In the genomic region with DNA sequence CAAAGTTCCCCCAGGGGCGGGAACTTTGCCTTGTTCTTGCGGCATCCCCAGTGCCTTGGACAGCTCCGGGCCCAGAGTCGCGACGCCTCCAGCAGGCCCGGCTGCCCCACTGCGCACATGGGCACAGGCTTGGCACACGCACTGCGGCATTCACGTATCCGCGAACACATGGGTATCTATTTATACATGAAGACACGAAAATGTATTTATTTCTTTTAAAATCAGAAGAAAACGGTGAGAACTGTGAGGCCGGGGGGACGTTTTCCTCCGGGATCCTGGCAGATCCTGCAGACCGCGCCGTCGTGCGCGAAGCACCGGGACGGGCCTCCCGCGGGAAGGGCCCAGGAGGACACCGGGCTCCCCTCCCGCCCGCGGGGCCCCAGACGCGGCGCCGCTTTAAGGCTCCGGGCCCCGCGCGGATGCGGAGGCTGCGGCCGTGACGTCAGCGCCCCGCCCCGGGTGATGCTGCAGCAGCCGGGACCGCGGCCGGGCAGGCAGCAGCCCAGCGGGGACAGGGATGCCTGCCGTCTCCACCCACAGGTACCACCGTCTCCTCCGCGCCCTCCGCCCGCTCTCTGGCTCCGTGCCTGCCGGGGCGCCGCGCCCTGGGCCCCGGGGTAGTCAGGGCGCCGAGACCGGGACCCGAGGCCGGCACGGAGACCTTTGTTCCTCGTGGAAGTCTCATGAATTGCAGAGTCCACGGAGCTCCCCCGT, we compare ENCODE assay signal across 8 cellular contexts. TPM values are rescaled to one million over a fixed set of nuclear protein-coding genes. Genes with fewer than 3 reads are reported as not detected.
DNase-seq lines count a peak whose midpoint lies in the region; ATAC-seq and TF ChIP-seq lines count a peak whose summit lies in the region.

A gene (plus strand): TSS at position 468 of the 714 bp plus-strand sequence. CDS start 6,216 bp downstream, outside the sequence.

- H3K9me3 Mint-ChIP-seq in nephron = peaks cover 3% of the 10 kb centered on the region
- H3K9me3 Mint-ChIP-seq in stimulated activated memory B cell treated with anti-CD40 and anti-IgM and Interleukin-4, amounts not matched to agents 10 μg/mL and 1 μg/mL and 100 μg/mL, for 72 hours = peaks cover 5% of the 10 kb centered on the region

- peaks cover 18% of the 10 kb centered on the region for H3K4me1 Mint-ChIP-seq in nephron
- peaks cover 21% of the 10 kb centered on the region for H3K4me1 Mint-ChIP-seq in stimulated activated memory B cell treated with anti-CD40 and anti-IgM and Interleukin-4, amounts not matched to agents 10 μg/mL and 1 μg/mL and 100 μg/mL, for 72 hours

- DNase-seq in AG09319 (ENCODE audit: extremely low read depth, low read depth) = no peak
- DNase-seq in HCEC 1CT = peak; percentile 56
- peak; percentile 75 for DNase-seq in activated T-helper 9 cell treated with anti-CD3 and anti-CD28 coated beads, Interleukin-2, amount 50 U/mL, for 16 hours (ENCODE audit: low read depth)
- peak; percentile 70 for DNase-seq in fibroblast of pulmonary artery (ENCODE audit: low read depth)

- peak within 1 kb of the TSS; percentile 85 to 89 (median 89) for H3K4me3 Mint-ChIP-seq in nephron
- H3K4me3 Mint-ChIP-seq in stimulated activated memory B cell treated with anti-CD40 and anti-IgM and Interleukin-4, amounts not matched to agents 10 μg/mL and 1 μg/mL and 100 μg/mL, for 72 hours = peak within 1 kb of the TSS; percentile 77

- peak within 1 kb of the TSS; percentile 60 for H3K4me3 ChIP-seq in fibroblast of pulmonary artery (replicated peaks; ENCODE audit: low read depth, low read length)

- peak; percentile 87 for ATAC-seq in stimulated activated memory B cell treated with anti-CD40 and anti-IgM and Interleukin-4, amounts not matched to agents 10 μg/mL and 1 μg/mL and 100 μg/mL, for 72 hours
- ATAC-seq in HG03457 (IDR thresholded peaks at IDR 0.05; ENCODE audit: unreplicated experiment) = no peak

- TF ChIP-seq CTCF in AG09319 (IDR thresholded peaks at IDR 0.05; ENCODE audit: low read depth, low read length) (peak; percentile 1; the same call in 1 of the 2 replicates), fibroblast of pulmonary artery (IDR thresholded peaks at IDR 0.05; ENCODE audit: low read length, missing control alignments) (no peak), nephron (IDR thresholded peaks at IDR 0.05; ENCODE audit: unreplicated experiment in 3 of 3) (no peak)

- H3K36me3 Mint-ChIP-seq in nephron (ENCODE audit: low read depth) = no peaks in the 10 kb centered on the region
- H3K36me3 Mint-ChIP-seq in stimulated activated memory B cell treated with anti-CD40 and anti-IgM and Interleukin-4, amounts not matched to agents 10 μg/mL and 1 μg/mL and 100 μg/mL, for 72 hours = no peaks in the 10 kb centered on the region

- peak within 1 kb of the TSS in 1 of 3 experiments; percentile 51 for H3K27ac Mint-ChIP-seq in nephron
- no peak within 1 kb of the TSS for H3K27ac Mint-ChIP-seq in stimulated activated memory B cell treated with anti-CD40 and anti-IgM and Interleukin-4, amounts not matched to agents 10 μg/mL and 1 μg/mL and 100 μg/mL, for 72 hours

- H3K27me3 Mint-ChIP-seq in nephron (ENCODE audit: low read depth) = peaks cover 59% of the 10 kb centered on the region
- H3K27me3 Mint-ChIP-seq in stimulated activated memory B cell treated with anti-CD40 and anti-IgM and Interleukin-4, amounts not matched to agents 10 μg/mL and 1 μg/mL and 100 μg/mL, for 72 hours = peaks cover 52% of the 10 kb centered on the region

TF ChIP-seq in PFSK-1, 5 proteins besides CTCF, POLR2A, EP300 and RAD21:
- no peak for TF ChIP-seq SIN3A (IDR thresholded peaks at IDR 0.05; ENCODE audit: borderline replicate concordance, insufficient read depth, low read length)
- TF ChIP-seq, protein P1, sequence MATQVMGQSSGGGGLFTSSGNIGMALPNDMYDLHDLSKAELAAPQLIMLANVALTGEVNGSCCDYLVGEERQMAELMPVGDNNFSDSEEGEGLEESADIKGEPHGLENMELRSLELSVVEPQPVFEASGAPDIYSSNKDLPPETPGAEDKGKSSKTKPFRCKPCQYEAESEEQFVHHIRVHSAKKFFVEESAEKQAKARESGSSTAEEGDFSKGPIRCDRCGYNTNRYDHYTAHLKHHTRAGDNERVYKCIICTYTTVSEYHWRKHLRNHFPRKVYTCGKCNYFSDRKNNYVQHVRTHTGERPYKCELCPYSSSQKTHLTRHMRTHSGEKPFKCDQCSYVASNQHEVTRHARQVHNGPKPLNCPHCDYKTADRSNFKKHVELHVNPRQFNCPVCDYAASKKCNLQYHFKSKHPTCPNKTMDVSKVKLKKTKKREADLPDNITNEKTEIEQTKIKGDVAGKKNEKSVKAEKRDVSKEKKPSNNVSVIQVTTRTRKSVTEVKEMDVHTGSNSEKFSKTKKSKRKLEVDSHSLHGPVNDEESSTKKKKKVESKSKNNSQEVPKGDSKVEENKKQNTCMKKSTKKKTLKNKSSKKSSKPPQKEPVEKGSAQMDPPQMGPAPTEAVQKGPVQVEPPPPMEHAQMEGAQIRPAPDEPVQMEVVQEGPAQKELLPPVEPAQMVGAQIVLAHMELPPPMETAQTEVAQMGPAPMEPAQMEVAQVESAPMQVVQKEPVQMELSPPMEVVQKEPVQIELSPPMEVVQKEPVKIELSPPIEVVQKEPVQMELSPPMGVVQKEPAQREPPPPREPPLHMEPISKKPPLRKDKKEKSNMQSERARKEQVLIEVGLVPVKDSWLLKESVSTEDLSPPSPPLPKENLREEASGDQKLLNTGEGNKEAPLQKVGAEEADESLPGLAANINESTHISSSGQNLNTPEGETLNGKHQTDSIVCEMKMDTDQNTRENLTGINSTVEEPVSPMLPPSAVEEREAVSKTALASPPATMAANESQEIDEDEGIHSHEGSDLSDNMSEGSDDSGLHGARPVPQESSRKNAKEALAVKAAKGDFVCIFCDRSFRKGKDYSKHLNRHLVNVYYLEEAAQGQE (IDR thresholded peaks at IDR 0.05; ENCODE audit: insufficient read depth in 1 of 2, low read depth in 2 of 2, low read length in 2 of 2) = peak; percentile 17 to 68; a peak in 2 of 4 replicates
- no peak for TF ChIP-seq TAF1 (IDR thresholded peaks at IDR 0.05; ENCODE audit: borderline replicate concordance, insufficient read depth, low read length)
- peak; percentile 47 for TF ChIP-seq FOXP2 (optimal IDR thresholded peaks at IDR 0.05; ENCODE audit: borderline replicate concordance, extremely low read depth, extremely low read length, insufficient read depth)

RNA-seq across cellular contexts. Expression of the gene that starts here (rescaled TPM):
- polyA plus RNA-seq in PFSK-1 (2012; ENCODE audit: insufficient read length, low read depth) = 2.9 TPM
